ENCODE assay signal across 29 cellular contexts in the genomic region with DNA sequence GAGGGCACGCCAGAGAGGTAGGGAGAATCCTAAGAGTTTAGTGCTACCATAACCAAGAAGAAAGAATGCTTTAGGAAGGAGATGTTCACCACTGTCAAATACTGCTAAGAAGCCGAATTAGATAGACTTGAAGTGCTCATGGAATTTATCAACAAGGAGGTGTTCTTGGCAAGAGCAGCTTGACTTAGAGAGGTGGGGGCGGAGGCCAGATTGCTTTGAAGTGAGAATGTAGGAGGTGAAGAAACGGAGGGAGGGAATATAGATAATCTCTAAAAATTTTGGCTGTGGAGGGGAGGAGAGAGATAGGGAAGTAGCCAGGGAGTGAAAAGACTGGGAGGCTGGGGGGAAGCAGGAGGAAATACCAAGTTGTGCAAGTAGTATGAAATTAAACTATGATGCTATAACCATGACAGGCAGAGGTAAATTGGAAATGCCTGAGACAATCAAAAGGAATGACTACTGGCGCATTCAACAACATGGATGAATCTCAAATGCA. TPM values are rescaled to one million over a fixed set of nuclear protein-coding genes. Genes with fewer than 3 reads are reported as not detected.
"Had no signal": no experiment of that assay in that cellular context is flagged by ENCODE, and none has a peak within 500 bp of the region (broad histone marks: within the 10 kb centered on the region; RNA-seq: fewer than 3 reads in every experiment).

No MANE protein-coding gene starts in this region.

- H3K4me1 ChIP-seq: neural progenitor cell, right atrium auricular region, right lobe of liver had no signal

- H3K4me1 Mint-ChIP-seq: naive B cell; natural killer cell; nephron progenitor cell; neural progenitor cell; stimulated activated effector memory CD8-positive, alpha-beta T cell treated with anti-CD3 and anti-CD28 coated beads, Interleukin-12 subunit alpha, Interleukin-12 subunit beta, amount 100 ng/mL, for 72 hours had no signal

- H3K27ac ChIP-seq: left ventricle myocardium inferior, neural progenitor cell, neutrophil, pancreas, psoas muscle, right atrium auricular region, right lobe of liver, tibial nerve, uterus had no signal

- H3K36me3 Mint-ChIP-seq: mesothelial cell of epicardium; naive B cell; natural killer cell; neural progenitor cell; stimulated activated effector memory CD8-positive, alpha-beta T cell treated with anti-CD3 and anti-CD28 coated beads, Interleukin-12 subunit alpha, Interleukin-12 subunit beta, amount 100 ng/mL, for 72 hours; type B pancreatic cell had no signal

- H3K9me3 Mint-ChIP-seq: mesothelial cell of epicardium; naive B cell; nephron progenitor cell; neural progenitor cell; stimulated activated effector memory CD8-positive, alpha-beta T cell treated with anti-CD3 and anti-CD28 coated beads, Interleukin-12 subunit alpha, Interleukin-12 subunit beta, amount 100 ng/mL, for 72 hours; type B pancreatic cell had no signal

- H3K9me3 ChIP-seq: left ventricle myocardium inferior, neutrophil, pancreas, psoas muscle, right atrium auricular region, right lobe of liver, tibial nerve, uterus had no signal

- H3K27me3 ChIP-seq: neural progenitor cell, neutrophil, pancreas, right atrium auricular region, right lobe of liver, uterus had no signal

- H3K4me3 ChIP-seq: left ventricle myocardium inferior, lung, neural progenitor cell, pancreas, psoas muscle, right atrium auricular region, right lobe of liver, smooth muscle cell, tibial nerve, uterus had no signal

- DNase-seq: hippocampal formation; kidney; left ventricle myocardium inferior; mesendoderm; naive B cell; natural killer cell; nephron progenitor cell; pancreas; psoas muscle; right lobe of liver; stimulated activated CD4-positive, alpha-beta T cell treated with anti-CD3 and anti-CD28 coated beads, Interleukin-15, amount 100 ng/mL, for 24 hours; stimulated activated CD4-positive, alpha-beta T cell treated with anti-CD3 and anti-CD28 coated beads, Interleukin-2, amount 100 ng/mL, for 24 hours; stimulated activated CD4-positive, alpha-beta T cell treated with anti-CD3 and anti-CD28 coated beads, Interleukin-4, amount 100 ng/mL, for 1 hour; stimulated activated naive CD4-positive, alpha-beta T cell; uterus had no signal

- H3K4me3 Mint-ChIP-seq: mesothelial cell of epicardium; naive B cell; natural killer cell; nephron progenitor cell; neural progenitor cell; stimulated activated effector memory CD8-positive, alpha-beta T cell treated with anti-CD3 and anti-CD28 coated beads, Interleukin-12 subunit alpha, Interleukin-12 subunit beta, amount 100 ng/mL, for 72 hours; stimulated activated naive CD8-positive, alpha-beta T cell treated with anti-CD3 and anti-CD28 coated beads, Interleukin-15, Interleukin-2, amounts not matched to agents 100 ng/mL and 50 ng/mL, for 24 hours; type B pancreatic cell had no signal

- H3K27ac Mint-ChIP-seq: mesothelial cell of epicardium; naive B cell; natural killer cell; nephron progenitor cell; neural progenitor cell; stimulated activated effector memory CD8-positive, alpha-beta T cell treated with anti-CD3 and anti-CD28 coated beads, Interleukin-12 subunit alpha, Interleukin-12 subunit beta, amount 100 ng/mL, for 72 hours; stimulated activated naive CD8-positive, alpha-beta T cell treated with anti-CD3 and anti-CD28 coated beads, Interleukin-15, Interleukin-2, amounts not matched to agents 100 ng/mL and 50 ng/mL, for 24 hours; type B pancreatic cell had no signal

- ATAC-seq: natural killer cell, pancreas, psoas muscle, right lobe of liver had no signal

- H3K36me3 ChIP-seq: left ventricle myocardium inferior, neural progenitor cell, neutrophil, pancreas, right atrium auricular region, right lobe of liver, tibial nerve, uterus had no signal

RNA-seq across cellular contexts. Expression of gene GADL1, which starts 35.5 kb away (rescaled TPM):
- total RNA-seq: lower leg skin, natural killer cell, osteoblast, pancreas, renal cortical epithelial cell, right atrium auricular region, right lobe of liver, smooth muscle cell, subcutaneous adipose tissue, tibial nerve had no signal
- polyA plus RNA-seq: smooth muscle cell had no signal
